13 cellular contexts compared by ENCODE assay signal in the genomic region with DNA sequence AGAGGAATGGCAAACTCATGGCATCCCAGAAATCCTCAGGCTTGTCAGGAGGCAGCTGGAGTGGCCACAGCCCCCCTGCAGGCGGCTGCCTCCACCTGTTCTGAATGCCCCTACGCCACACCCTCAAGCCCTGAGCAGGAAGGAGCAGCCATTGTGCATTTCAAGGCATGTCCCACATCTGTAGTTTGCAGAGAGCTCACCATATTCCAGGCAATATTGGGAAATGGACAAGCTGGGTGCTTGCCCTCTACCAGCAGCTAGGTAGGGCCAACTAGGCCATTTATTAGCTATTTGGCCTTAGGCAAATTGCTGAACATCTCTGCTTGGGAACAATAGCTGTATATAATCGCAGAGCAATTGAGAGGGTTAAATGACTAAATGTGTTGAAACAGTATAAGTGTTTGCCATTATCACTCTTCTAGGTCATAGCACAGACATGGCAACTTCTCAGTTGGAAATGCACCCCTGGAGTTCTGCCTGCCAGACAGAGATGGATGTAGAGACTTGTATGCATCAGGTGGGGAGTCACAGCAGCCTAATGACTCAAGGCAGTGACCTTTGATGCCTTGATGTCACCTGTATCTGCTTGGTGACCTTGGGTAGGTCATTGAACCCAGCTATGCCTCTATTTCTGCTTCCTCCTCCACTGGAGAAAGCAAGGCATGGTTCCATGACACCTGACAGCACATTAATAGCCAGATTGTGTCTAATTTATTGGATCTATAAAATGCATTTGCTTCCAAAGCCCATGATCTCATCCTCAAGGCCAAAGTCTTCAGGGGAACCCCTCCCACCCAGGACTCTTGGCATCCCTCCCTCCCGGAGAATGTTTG. TPM values are rescaled to one million over a fixed set of nuclear protein-coding genes. Genes with fewer than 3 reads are reported as not detected.
"Had no signal": no experiment of that assay in that cellular context is flagged by ENCODE, and none has a peak within 500 bp of the region (broad histone marks: within the 10 kb centered on the region; RNA-seq: fewer than 3 reads in every experiment).

No MANE protein-coding gene starts in this region.

- H3K27me3 ChIP-seq: brain microvascular endothelial cell, esophagus muscularis mucosa had no signal

- DNase-seq: activated CD4-positive, alpha-beta T cell treated with anti-CD3 and anti-CD28 coated beads, Interleukin-2, amount 10 ng/mL, durations not matched to agents 24 days and 14 days; activated CD8-positive, alpha-beta memory T cell treated with anti-CD3 and anti-CD28 coated beads for 24 hours; activated naive CD4-positive, alpha-beta T cell treated with anti-CD3 and anti-CD28 coated beads, Interleukin-2, amount 10 ng/mL, durations not matched to agents 7 days and 5 days; amniotic stem cell; brain microvascular endothelial cell; immature natural killer cell; midbrain; naive thymus-derived CD4-positive, alpha-beta T cell; occipital lobe had no signal

- H3K4me3 ChIP-seq: esophagus muscularis mucosa, lung, tibial artery had no signal

- H3K27ac ChIP-seq: brain microvascular endothelial cell, esophagus muscularis mucosa, tibial artery had no signal

- H3K9me3 ChIP-seq: esophagus muscularis mucosa, tibial artery had no signal

- FAIRE-seq: endometrium had no signal

- H3K4me1 ChIP-seq: esophagus muscularis mucosa, tibial artery had no signal

- H3K36me3 ChIP-seq: brain microvascular endothelial cell, esophagus muscularis mucosa, tibial artery had no signal

RNA-seq across cellular contexts. Expression of a gene that starts 52.8 kb away (rescaled TPM):
- polyA plus RNA-seq: immature natural killer cell had no signal
